Comparison of ENCODE assay signal across 1 cellular context in the genomic region with DNA sequence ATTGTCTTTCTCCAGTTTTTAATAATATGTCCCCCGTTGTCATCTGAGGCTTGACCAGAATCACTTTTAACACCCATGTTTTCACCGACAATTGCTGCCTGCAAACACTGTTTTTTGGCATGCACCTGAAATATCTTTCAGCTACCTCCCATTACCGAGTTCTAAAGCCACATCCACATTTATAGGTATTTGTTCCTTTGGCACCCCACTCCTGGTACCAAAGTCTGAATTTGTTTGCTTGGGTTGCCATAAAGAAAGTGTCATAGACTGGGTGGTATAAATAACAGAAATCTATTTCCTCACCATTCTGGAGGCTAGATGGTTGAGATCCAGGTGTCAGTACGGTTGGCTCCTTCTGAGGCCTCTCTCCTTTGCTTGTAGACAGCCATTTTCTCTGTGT.
A peak's percentile ranks its signal among the peaks of the same experiment; 100 is the strongest.
TF ChIP-seq lines count a peak whose summit lies in the region.

No MANE protein-coding gene starts in this region.

TF ChIP-seq in K562, 482 proteins besides CTCF, POLR2A, EP300 and RAD21 (continued from another document):
- TF ChIP-seq, protein P1, sequence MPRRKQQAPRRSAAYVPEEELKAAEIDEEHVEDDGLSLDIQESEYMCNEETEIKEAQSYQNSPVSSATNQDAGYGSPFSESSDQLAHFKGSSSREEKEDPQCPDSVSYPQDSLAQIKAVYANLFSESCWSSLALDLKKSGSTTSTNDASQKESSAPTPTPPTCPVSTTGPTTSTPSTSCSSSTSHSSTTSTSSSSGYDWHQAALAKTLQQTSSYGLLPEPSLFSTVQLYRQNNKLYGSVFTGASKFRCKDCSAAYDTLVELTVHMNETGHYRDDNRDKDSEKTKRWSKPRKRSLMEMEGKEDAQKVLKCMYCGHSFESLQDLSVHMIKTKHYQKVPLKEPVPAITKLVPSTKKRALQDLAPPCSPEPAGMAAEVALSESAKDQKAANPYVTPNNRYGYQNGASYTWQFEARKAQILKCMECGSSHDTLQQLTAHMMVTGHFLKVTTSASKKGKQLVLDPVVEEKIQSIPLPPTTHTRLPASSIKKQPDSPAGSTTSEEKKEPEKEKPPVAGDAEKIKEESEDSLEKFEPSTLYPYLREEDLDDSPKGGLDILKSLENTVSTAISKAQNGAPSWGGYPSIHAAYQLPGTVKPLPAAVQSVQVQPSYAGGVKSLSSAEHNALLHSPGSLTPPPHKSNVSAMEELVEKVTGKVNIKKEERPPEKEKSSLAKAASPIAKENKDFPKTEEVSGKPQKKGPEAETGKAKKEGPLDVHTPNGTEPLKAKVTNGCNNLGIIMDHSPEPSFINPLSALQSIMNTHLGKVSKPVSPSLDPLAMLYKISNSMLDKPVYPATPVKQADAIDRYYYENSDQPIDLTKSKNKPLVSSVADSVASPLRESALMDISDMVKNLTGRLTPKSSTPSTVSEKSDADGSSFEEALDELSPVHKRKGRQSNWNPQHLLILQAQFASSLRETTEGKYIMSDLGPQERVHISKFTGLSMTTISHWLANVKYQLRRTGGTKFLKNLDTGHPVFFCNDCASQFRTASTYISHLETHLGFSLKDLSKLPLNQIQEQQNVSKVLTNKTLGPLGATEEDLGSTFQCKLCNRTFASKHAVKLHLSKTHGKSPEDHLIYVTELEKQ (CRISPR knock-in tag; IDR thresholded peaks at IDR 0.05) = no peak
- TF ChIP-seq, protein P2, sequence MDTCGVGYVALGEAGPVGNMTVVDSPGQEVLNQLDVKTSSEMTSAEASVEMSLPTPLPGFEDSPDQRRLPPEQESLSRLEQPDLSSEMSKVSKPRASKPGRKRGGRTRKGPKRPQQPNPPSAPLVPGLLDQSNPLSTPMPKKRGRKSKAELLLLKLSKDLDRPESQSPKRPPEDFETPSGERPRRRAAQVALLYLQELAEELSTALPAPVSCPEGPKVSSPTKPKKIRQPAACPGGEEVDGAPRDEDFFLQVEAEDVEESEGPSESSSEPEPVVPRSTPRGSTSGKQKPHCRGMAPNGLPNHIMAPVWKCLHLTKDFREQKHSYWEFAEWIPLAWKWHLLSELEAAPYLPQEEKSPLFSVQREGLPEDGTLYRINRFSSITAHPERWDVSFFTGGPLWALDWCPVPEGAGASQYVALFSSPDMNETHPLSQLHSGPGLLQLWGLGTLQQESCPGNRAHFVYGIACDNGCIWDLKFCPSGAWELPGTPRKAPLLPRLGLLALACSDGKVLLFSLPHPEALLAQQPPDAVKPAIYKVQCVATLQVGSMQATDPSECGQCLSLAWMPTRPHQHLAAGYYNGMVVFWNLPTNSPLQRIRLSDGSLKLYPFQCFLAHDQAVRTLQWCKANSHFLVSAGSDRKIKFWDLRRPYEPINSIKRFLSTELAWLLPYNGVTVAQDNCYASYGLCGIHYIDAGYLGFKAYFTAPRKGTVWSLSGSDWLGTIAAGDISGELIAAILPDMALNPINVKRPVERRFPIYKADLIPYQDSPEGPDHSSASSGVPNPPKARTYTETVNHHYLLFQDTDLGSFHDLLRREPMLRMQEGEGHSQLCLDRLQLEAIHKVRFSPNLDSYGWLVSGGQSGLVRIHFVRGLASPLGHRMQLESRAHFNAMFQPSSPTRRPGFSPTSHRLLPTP (IDR thresholded peaks at IDR 0.05; ENCODE audit: borderline replicate concordance, extremely low read depth, insufficient read length) = no peak
- TF ChIP-seq ZNF75A (CRISPR knock-in tag; IDR thresholded peaks at IDR 0.05) = no peak
- TF ChIP-seq, protein P3, sequence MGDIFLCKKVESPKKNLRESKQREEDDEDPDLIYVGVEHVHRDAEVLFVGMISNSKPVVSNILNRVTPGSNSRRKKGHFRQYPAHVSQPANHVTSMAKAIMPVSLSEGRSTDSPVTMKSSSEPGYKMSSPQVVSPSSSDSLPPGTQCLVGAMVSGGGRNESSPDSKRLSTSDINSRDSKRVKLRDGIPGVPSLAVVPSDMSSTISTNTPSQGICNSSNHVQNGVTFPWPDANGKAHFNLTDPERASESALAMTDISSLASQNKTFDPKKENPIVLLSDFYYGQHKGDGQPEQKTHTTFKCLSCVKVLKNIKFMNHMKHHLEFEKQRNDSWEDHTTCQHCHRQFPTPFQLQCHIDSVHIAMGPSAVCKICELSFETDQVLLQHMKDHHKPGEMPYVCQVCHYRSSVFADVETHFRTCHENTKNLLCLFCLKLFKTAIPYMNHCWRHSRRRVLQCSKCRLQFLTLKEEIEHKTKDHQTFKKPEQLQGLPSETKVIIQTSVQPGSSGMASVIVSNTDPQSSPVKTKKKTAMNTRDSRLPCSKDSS (IDR thresholded peaks at IDR 0.05; ENCODE audit: low read depth, partially characterized antibody) = peak; percentile 72
- no peak for TF ChIP-seq ZKSCAN1 (IDR thresholded peaks at IDR 0.05; ENCODE audit: low read depth, low read length)
- peak; percentile 100 for TF ChIP-seq ZNF707 (CRISPR knock-in tag; conservative IDR thresholded peaks at IDR 0.05)
- TF ChIP-seq GTF2F1 (IDR thresholded peaks at IDR 0.05; ENCODE audit: low read depth, low read length) = no peak
- TF ChIP-seq ZNF23 (CRISPR knock-in tag; IDR thresholded peaks at IDR 0.05) = no peak
- 0 out of 2 replicates have a peak, but pooled peaks have one; percentile 66 for TF ChIP-seq CBX1 (IDR thresholded peaks at IDR 0.05; ENCODE audit: low read depth)
- no peak for TF ChIP-seq ZBTB8A (IDR thresholded peaks at IDR 0.05; ENCODE audit: partially characterized antibody)
